ENCODE assay signal across 1 cellular context in genomic region chr2:215692387-215693079, GRCh38.
TF ChIP-seq lines count a peak whose summit lies in the region.

No MANE protein-coding gene starts in this region.

TF ChIP-seq in HepG2, 621 proteins besides CTCF, POLR2A, EP300 and RAD21 (continued from another document and continues in another):
- no peak for TF ChIP-seq ZNF570 (CRISPR knock-in tag; IDR thresholded peaks at IDR 0.05; ENCODE audit: borderline replicate concordance)
- TF ChIP-seq ZNF3 (CRISPR knock-in tag; IDR thresholded peaks at IDR 0.05), result no peak
- no peak for TF ChIP-seq NPAS2 (CRISPR knock-in tag; IDR thresholded peaks at IDR 0.05; ENCODE audit: borderline replicate concordance)
- TF ChIP-seq, protein P1, sequence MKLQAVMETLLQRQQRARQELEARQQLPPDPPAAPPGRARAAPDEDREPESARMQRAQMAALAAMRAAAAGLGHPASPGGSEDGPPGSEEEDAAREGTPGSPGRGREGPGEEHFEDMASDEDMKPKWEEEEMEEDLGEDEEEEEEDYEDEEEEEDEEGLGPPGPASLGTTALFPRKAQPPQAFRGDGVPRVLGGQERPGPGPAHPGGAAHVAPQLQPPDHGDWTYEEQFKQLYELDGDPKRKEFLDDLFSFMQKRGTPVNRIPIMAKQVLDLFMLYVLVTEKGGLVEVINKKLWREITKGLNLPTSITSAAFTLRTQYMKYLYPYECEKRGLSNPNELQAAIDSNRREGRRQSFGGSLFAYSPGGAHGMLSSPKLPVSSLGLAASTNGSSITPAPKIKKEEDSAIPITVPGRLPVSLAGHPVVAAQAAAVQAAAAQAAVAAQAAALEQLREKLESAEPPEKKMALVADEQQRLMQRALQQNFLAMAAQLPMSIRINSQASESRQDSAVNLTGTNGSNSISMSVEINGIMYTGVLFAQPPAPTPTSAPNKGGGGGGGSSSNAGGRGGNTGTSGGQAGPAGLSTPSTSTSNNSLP (IDR thresholded peaks at IDR 0.05; ENCODE audit: low read depth, low read length), result peak; percentile 86
- no peak for TF ChIP-seq NR1H2 (CRISPR knock-in tag; IDR thresholded peaks at IDR 0.05; ENCODE audit: borderline replicate concordance, low read depth)
- TF ChIP-seq STAT6 (CRISPR knock-in tag; IDR thresholded peaks at IDR 0.05; ENCODE audit: borderline replicate concordance), result no peak
- TF ChIP-seq CEBPG (CRISPR knock-in tag; IDR thresholded peaks at IDR 0.05), result no peak
- no peak for TF ChIP-seq FOXK2 (IDR thresholded peaks at IDR 0.05)
- no peak for TF ChIP-seq NFE2L2 (IDR thresholded peaks at IDR 0.05; ENCODE audit: low read length)
- TF ChIP-seq JARID2 (CRISPR knock-in tag; IDR thresholded peaks at IDR 0.05; ENCODE audit: insufficient replicate concordance), result no peak
- no peak for TF ChIP-seq ZNF569 (CRISPR knock-in tag; IDR thresholded peaks at IDR 0.05; ENCODE audit: borderline replicate concordance)
- TF ChIP-seq, protein P2, sequence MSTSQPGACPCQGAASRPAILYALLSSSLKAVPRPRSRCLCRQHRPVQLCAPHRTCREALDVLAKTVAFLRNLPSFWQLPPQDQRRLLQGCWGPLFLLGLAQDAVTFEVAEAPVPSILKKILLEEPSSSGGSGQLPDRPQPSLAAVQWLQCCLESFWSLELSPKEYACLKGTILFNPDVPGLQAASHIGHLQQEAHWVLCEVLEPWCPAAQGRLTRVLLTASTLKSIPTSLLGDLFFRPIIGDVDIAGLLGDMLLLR (CRISPR knock-in tag; IDR thresholded peaks at IDR 0.05), result no peak
- TF ChIP-seq ARNTL (CRISPR knock-in tag; IDR thresholded peaks at IDR 0.05), result no peak
- no peak for TF ChIP-seq ARHGAP35 (CRISPR knock-in tag; IDR thresholded peaks at IDR 0.05; ENCODE audit: borderline replicate concordance)
- TF ChIP-seq NFIB (CRISPR knock-in tag; IDR thresholded peaks at IDR 0.05; ENCODE audit: borderline replicate concordance), result no peak
- no peak for TF ChIP-seq ZNF737 (CRISPR knock-in tag; IDR thresholded peaks at IDR 0.05; ENCODE audit: borderline replicate concordance)
- no peak; the same call in 1 of the 2 replicates for TF ChIP-seq FOXP1 (IDR thresholded peaks at IDR 0.05)
- peak; percentile 46; the same call in 1 of the 2 replicates for TF ChIP-seq FOXP1 (CRISPR knock-in tag; IDR thresholded peaks at IDR 0.05)
- TF ChIP-seq JUNB (CRISPR knock-in tag; IDR thresholded peaks at IDR 0.05; ENCODE audit: borderline replicate concordance), result no peak
- TF ChIP-seq ZNF629 (CRISPR knock-in tag; conservative IDR thresholded peaks at IDR 0.05), result no peak
- no peak for TF ChIP-seq DBP (CRISPR knock-in tag; IDR thresholded peaks at IDR 0.05; ENCODE audit: not compliant biosample characterization)
- TF ChIP-seq SAFB2 (CRISPR knock-in tag; IDR thresholded peaks at IDR 0.05; ENCODE audit: borderline replicate concordance, low read depth), result no peak
- no peak for TF ChIP-seq ZNF792 (CRISPR knock-in tag; IDR thresholded peaks at IDR 0.05)
- peak; percentile 63; the same call in 1 of the 2 replicates for TF ChIP-seq SMARCC2 (IDR thresholded peaks at IDR 0.05)
- TF ChIP-seq JUN (CRISPR knock-in tag; IDR thresholded peaks at IDR 0.05), result peak; percentile 86
- no peak for TF ChIP-seq ZNF224 (CRISPR knock-in tag; IDR thresholded peaks at IDR 0.05)
- TF ChIP-seq ZNF564 (CRISPR knock-in tag; IDR thresholded peaks at IDR 0.05), result no peak
- no peak; the same call in 1 of the 2 replicates for TF ChIP-seq SAP130 (CRISPR knock-in tag; IDR thresholded peaks at IDR 0.05; ENCODE audit: low read depth)
- TF ChIP-seq TP53 (CRISPR knock-in tag; conservative IDR thresholded peaks at IDR 0.05), result no peak
- TF ChIP-seq PLRG1 (conservative IDR thresholded peaks at IDR 0.05), result no peak
- TF ChIP-seq ZMYM4 (CRISPR knock-in tag; IDR thresholded peaks at IDR 0.05), result 0 out of 2 replicates have a peak, but pooled peaks have one; percentile 48
- TF ChIP-seq ZHX1 (CRISPR knock-in tag; IDR thresholded peaks at IDR 0.05; ENCODE audit: low read depth), result no peak
- peak; percentile 78 for TF ChIP-seq GATAD2A (CRISPR knock-in tag; IDR thresholded peaks at IDR 0.05)
- no peak for TF ChIP-seq ATAD3A (CRISPR knock-in tag; IDR thresholded peaks at IDR 0.05)
- TF ChIP-seq ZNF576 (CRISPR knock-in tag; IDR thresholded peaks at IDR 0.05), result no peak
- TF ChIP-seq RBAK (CRISPR knock-in tag; IDR thresholded peaks at IDR 0.05), result no peak
- 0 out of 2 replicates have a peak, but pooled peaks have one; percentile 32 for TF ChIP-seq KDM6A (CRISPR knock-in tag; IDR thresholded peaks at IDR 0.05; ENCODE audit: low read depth)
- no peak for TF ChIP-seq SSRP1 (CRISPR knock-in tag; IDR thresholded peaks at IDR 0.05)
- no peak for TF ChIP-seq ELF1 (CRISPR knock-in tag; IDR thresholded peaks at IDR 0.05)
- TF ChIP-seq ZNF264 (CRISPR knock-in tag; IDR thresholded peaks at IDR 0.05), result no peak
- no peak for TF ChIP-seq ZNF296 (CRISPR knock-in tag; conservative IDR thresholded peaks at IDR 0.05)
- TF ChIP-seq ZNF644 (CRISPR knock-in tag; IDR thresholded peaks at IDR 0.05; ENCODE audit: low read depth), result peak; percentile 47; the same call in 1 of the 2 replicates
- TF ChIP-seq, protein P3, sequence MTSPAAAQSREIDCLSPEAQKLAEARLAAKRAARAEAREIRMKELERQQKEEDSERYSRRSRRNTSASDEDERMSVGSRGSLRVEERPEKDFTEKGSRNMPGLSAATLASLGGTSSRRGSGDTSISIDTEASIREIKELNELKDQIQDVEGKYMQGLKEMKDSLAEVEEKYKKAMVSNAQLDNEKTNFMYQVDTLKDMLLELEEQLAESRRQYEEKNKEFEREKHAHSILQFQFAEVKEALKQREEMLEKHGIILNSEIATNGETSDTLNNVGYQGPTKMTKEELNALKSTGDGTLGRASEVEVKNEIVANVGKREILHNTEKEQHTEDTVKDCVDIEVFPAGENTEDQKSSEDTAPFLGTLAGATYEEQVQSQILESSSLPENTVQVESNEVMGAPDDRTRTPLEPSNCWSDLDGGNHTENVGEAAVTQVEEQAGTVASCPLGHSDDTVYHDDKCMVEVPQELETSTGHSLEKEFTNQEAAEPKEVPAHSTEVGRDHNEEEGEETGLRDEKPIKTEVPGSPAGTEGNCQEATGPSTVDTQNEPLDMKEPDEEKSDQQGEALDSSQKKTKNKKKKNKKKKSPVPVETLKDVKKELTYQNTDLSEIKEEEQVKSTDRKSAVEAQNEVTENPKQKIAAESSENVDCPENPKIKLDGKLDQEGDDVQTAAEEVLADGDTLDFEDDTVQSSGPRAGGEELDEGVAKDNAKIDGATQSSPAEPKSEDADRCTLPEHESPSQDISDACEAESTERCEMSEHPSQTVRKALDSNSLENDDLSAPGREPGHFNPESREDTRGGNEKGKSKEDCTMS (CRISPR knock-in tag; conservative IDR thresholded peaks at IDR 0.05), result no peak
- TF ChIP-seq ZFP82 (CRISPR knock-in tag; IDR thresholded peaks at IDR 0.05; ENCODE audit: borderline replicate concordance), result no peak
- peak; percentile 58; the same call in 1 of the 2 replicates for TF ChIP-seq NCOA2 (CRISPR knock-in tag; IDR thresholded peaks at IDR 0.05)
- TF ChIP-seq, protein P4, sequence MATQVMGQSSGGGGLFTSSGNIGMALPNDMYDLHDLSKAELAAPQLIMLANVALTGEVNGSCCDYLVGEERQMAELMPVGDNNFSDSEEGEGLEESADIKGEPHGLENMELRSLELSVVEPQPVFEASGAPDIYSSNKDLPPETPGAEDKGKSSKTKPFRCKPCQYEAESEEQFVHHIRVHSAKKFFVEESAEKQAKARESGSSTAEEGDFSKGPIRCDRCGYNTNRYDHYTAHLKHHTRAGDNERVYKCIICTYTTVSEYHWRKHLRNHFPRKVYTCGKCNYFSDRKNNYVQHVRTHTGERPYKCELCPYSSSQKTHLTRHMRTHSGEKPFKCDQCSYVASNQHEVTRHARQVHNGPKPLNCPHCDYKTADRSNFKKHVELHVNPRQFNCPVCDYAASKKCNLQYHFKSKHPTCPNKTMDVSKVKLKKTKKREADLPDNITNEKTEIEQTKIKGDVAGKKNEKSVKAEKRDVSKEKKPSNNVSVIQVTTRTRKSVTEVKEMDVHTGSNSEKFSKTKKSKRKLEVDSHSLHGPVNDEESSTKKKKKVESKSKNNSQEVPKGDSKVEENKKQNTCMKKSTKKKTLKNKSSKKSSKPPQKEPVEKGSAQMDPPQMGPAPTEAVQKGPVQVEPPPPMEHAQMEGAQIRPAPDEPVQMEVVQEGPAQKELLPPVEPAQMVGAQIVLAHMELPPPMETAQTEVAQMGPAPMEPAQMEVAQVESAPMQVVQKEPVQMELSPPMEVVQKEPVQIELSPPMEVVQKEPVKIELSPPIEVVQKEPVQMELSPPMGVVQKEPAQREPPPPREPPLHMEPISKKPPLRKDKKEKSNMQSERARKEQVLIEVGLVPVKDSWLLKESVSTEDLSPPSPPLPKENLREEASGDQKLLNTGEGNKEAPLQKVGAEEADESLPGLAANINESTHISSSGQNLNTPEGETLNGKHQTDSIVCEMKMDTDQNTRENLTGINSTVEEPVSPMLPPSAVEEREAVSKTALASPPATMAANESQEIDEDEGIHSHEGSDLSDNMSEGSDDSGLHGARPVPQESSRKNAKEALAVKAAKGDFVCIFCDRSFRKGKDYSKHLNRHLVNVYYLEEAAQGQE (IDR thresholded peaks at IDR 0.05; ENCODE audit: borderline replicate concordance in 1 of 2, low read depth in 1 of 2, low read length in 2 of 2), result 0 out of 4 replicates have a peak, but pooled peaks of 1 of the 2 experiments have one; percentile 13
- peak; percentile 78 for TF ChIP-seq GFI1 (CRISPR knock-in tag; IDR thresholded peaks at IDR 0.05; ENCODE audit: borderline replicate concordance)
- TF ChIP-seq, protein P5, sequence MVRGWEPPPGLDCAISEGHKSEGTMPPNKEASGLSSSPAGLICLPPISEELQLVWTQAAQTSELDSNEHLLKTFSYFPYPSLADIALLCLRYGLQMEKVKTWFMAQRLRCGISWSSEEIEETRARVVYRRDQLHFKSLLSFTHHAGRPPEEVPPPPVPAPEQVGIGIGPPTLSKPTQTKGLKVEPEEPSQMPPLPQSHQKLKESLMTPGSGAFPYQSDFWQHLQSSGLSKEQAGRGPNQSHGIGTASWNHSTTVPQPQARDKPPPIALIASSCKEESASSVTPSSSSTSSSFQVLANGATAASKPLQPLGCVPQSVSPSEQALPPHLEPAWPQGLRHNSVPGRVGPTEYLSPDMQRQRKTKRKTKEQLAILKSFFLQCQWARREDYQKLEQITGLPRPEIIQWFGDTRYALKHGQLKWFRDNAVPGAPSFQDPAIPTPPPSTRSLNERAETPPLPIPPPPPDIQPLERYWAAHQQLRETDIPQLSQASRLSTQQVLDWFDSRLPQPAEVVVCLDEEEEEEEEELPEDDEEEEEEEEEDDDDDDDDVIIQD (CRISPR knock-in tag; IDR thresholded peaks at IDR 0.05; ENCODE audit: low read depth), result peak; percentile 71
- no peak for TF ChIP-seq BORCS8-MEF2B (CRISPR knock-in tag; IDR thresholded peaks at IDR 0.05)
- TF ChIP-seq REL (CRISPR knock-in tag; conservative IDR thresholded peaks at IDR 0.05), result no peak
- no peak for TF ChIP-seq MIER3 (CRISPR knock-in tag; IDR thresholded peaks at IDR 0.05; ENCODE audit: borderline replicate concordance)
